17 cellular contexts compared by ENCODE assay signal in genomic region chr2:1360132-1360531, GRCh38. TPM values are rescaled to one million over a fixed set of nuclear protein-coding genes. Genes with fewer than 3 reads are reported as not detected.
"Had no signal": no experiment of that assay in that cellular context is flagged by ENCODE, and none has a peak within 500 bp of the region (broad histone marks: within the 10 kb centered on the region; RNA-seq: fewer than 3 reads in every experiment).

No MANE protein-coding gene starts in this region.

- H3K36me3 Mint-ChIP-seq: naive thymus-derived CD4-positive, alpha-beta T cell; type B pancreatic cell had no signal

- H3K27ac ChIP-seq: esophagus muscularis mucosa, gastroesophageal sphincter had no signal

- H3K27me3 Mint-ChIP-seq: progenitor cell of endocrine pancreas, type B pancreatic cell had no signal

- H3K9me3 Mint-ChIP-seq: type B pancreatic cell had no signal

- ATAC-seq: gastroesophageal sphincter; left lobe of liver; naive thymus-derived CD4-positive, alpha-beta T cell; right cardiac atrium had no signal

- DNase-seq: cortex of kidney; effector memory CD4-positive, alpha-beta T cell; foreskin fibroblast; glutamatergic neuron; islet precursor cell; mammary epithelial cell; naive thymus-derived CD4-positive, alpha-beta T cell; right cardiac atrium; small intestine; stimulated activated CD4-positive, alpha-beta T cell treated with anti-CD3 and anti-CD28 coated beads, Interleukin-12 subunit alpha, Interleukin-12 subunit beta, amount 100 ng/mL, for 4 hours; stimulated activated naive CD4-positive, alpha-beta T cell treated with Interleukin-2 at 50 U/mL for 16 hours had no signal

- H3K4me3 ChIP-seq: esophagus muscularis mucosa, gastroesophageal sphincter had no signal

- H3K4me1 ChIP-seq: esophagus muscularis mucosa, gastroesophageal sphincter had no signal

- H3K4me3 Mint-ChIP-seq: naive thymus-derived CD4-positive, alpha-beta T cell; type B pancreatic cell had no signal

- H3K9me3 ChIP-seq: esophagus muscularis mucosa, gastroesophageal sphincter had no signal

- H3K27ac Mint-ChIP-seq: progenitor cell of endocrine pancreas, type B pancreatic cell had no signal

- H3K36me3 ChIP-seq: esophagus muscularis mucosa, gastroesophageal sphincter had no signal

RNA-seq across cellular contexts. Expression of gene TPO, which starts 53.1 kb away (rescaled TPM):
- total RNA-seq: left lobe of liver, mammary epithelial cell, osteocyte, progenitor cell of endocrine pancreas had no signal
